15 cellular contexts compared by ENCODE assay signal in genomic region chr7:23967949-23968599, GRCh38.
DNase-seq lines count a peak whose midpoint lies in the region; ATAC-seq and TF ChIP-seq lines count a peak whose summit lies in the region.
"Had no signal": no experiment of that assay in that cellular context is flagged by ENCODE, and none has a peak within 500 bp of the region (broad histone marks: within the 10 kb centered on the region; RNA-seq: fewer than 3 reads in every experiment).

No MANE protein-coding gene starts in this region.

- no peak for TF ChIP-seq POLR2A in stomach (IDR thresholded peaks at IDR 0.05)

- H3K9me3 ChIP-seq in HUES64 (ENCODE audit: insufficient read depth, low read depth, low read length) (no peaks in the 10 kb centered on the region), stomach (no peaks in the 10 kb centered on the region)

- H3K4me1 ChIP-seq in HUES64 (ENCODE audit: insufficient read depth, low read length) (peaks cover 18% of the 10 kb centered on the region), stomach (peaks cover 0 to 22% (median 5%) of the 10 kb centered on the region in 4 donors)
- H3K4me1 ChIP-seq: BLaER1 had no signal

- 86% methylated on average over 5 of the region's 5 CpGs for WGBS in HUES64
- WGBS in stomach, 5 donors: 51 to 77% (median 76%) methylated on average over 5 of the region's 5 CpGs

- peak; percentile 75 for ATAC-seq in GM18867 (IDR thresholded peaks at IDR 0.05; ENCODE audit: unreplicated experiment)
- ATAC-seq in GM18870 (IDR thresholded peaks at IDR 0.05; ENCODE audit: unreplicated experiment): no peak
- no peak for ATAC-seq in GM21825 (IDR thresholded peaks at IDR 0.05; ENCODE audit: unreplicated experiment)
- ATAC-seq: HCT116; natural killer cell treated with Interleukin-12 subunit alpha and Interleukin-12 subunit beta and Interleukin-15 and Interleukin-18, amount 100 ng/mL, for 72 hours had no signal

- TF ChIP-seq EP300 in stomach (IDR thresholded peaks at IDR 0.05): no peak

- POLR2A ChIA-PET in GM10248 (lab: Yijun Ruan, JAX): no interaction called here

- H3K4me3 ChIP-seq in HUES64 (ENCODE audit: low read length) (no peak overlapping the region), stomach (no peak overlapping the region)
- H3K4me3 ChIP-seq: BLaER1 had no signal

- H3K27me3 ChIP-seq in HUES64 (ENCODE audit: insufficient read depth, low read length): no peaks in the 10 kb centered on the region
- H3K27me3 ChIP-seq in stomach: no peaks in the 10 kb centered on the region
- H3K27me3 ChIP-seq: BLaER1 had no signal

- TF ChIP-seq CTCF in GM10248 (IDR thresholded peaks at IDR 0.05; ENCODE audit: control extremely low read depth, extremely low read depth, low read depth, missing control alignments) (no peak), stomach (IDR thresholded peaks at IDR 0.05) (no peak)

- intact Hi-C loops in head of caudate nucleus (cut with DNase I): no loop called here
- intact Hi-C loops in stomach (cut with DNase I; ENCODE audit: low total_unique reads): no loop called here

- peak; percentile 43 for DNase-seq in GM10248 (ENCODE audit: extremely low spot score)
- peak in 40 of 42 donors; percentile 5 to 91 (median 54) for DNase-seq in head of caudate nucleus
- DNase-seq in cerebellum (ENCODE audit: low spot score): no peak
- DNase-seq in stomach: no peak
- DNase-seq: activated T-cell treated with anti-CD3 and anti-CD28 coated beads, Interleukin-2, amount 50 U/mL, for 1 hour; DMS79; NCI-H1092 treated with DMSO at 0.1 percent for 48 hours; NCI-H446 had no signal

- CTCF ChIA-PET in GM10248 (lab: Yijun Ruan, JAX): interaction anchor here (2.2 kb wide), 1 partner anchor 12 kb away, joined by 8 read pairs; no protein-coding TSS in a partner anchor

- H3K27ac ChIP-seq in HUES64 (ENCODE audit: low read depth, low read length): peak overlapping the region; percentile 39; the same call in 1 of the 2 replicates
- peak overlapping the region in 2 of 5 donors; percentile 14 to 31 for H3K27ac ChIP-seq in stomach
- H3K27ac ChIP-seq: BLaER1 had no signal

- no peak overlapping the region for H3K9ac ChIP-seq in HUES64 (ENCODE audit: low read depth, low read length)
- H3K9ac ChIP-seq: BLaER1 had no signal

- H3K36me3 ChIP-seq in HUES64 (ENCODE audit: insufficient read depth, low read length) (no peaks in the 10 kb centered on the region), stomach (no peaks in the 10 kb centered on the region)
- H3K36me3 ChIP-seq: BLaER1 had no signal

Comparison
In these comparisons a context has a peak if more than half of its experiments do, and no peak if none do; other contexts are left out.
1. DNase-seq: peak in GM10248 (single experiment) and head of caudate nucleus (40 of 42); none in cerebellum (single experiment) and stomach (single experiment).